1 cellular context compared by ENCODE assay signal in the genomic region with DNA sequence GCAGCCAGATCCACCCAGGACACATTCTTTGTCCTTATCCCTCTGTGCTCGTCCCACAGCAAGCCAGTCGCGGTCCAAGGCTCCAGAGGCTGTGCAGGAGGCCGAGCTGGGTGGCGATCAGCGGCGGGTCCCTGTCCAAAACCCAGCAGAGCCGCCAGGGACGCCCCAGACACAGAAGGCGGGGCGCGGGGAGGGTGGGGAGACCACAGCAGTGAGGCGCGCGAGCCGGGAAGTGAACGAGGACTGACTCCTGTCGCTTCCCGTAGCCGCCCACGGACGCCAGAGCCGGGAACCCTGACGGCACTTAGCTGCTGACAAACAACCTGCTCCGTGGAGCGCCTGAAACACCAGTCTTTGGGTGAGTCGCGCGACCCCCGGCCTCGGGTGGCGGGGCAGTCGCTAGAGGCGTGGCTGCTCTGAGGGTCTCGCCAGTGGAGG.
TF ChIP-seq lines count a peak whose summit lies in the region.

A gene (plus strand): TSS at position 279 of the 438 bp plus-strand sequence. CDS start 2,089 bp downstream, outside the sequence.

TF ChIP-seq in K562, 482 proteins besides CTCF, POLR2A, EP300 and RAD21 (continued from another document and continues in another):
- TF ChIP-seq RBM22 (IDR thresholded peaks at IDR 0.05; ENCODE audit: low read depth, low read length, poor library complexity, severe bottlenecking) (no peak), CXXC5 (CRISPR knock-in tag; IDR thresholded peaks at IDR 0.05) (peak; percentile 77), RUNX1 (IDR thresholded peaks at IDR 0.05; ENCODE audit: low read depth) (no peak), SNRNP70 (optimal IDR thresholded peaks at IDR 0.05; ENCODE audit: low read depth, low read length) (no peak), FOXA3 (CRISPR knock-in tag; conservative IDR thresholded peaks at IDR 0.05 in 1 of 2, IDR thresholded peaks at IDR 0.05 in 1 of 2) (no peak), SRF (CRISPR knock-in tag; IDR thresholded peaks at IDR 0.05) (peak in 1 of 2 experiments; percentile 65; a peak in 1 of 4 replicates), BCL6 (CRISPR knock-in tag; IDR thresholded peaks at IDR 0.05) (no peak), NRF1 (conservative IDR thresholded peaks at IDR 0.05 in 1 of 2, IDR thresholded peaks at IDR 0.05 in 1 of 2) (peak in 1 of 2 experiments; percentile 25; a peak in 1 of 4 replicates), YY1 (IDR thresholded peaks at IDR 0.05; ENCODE audit: borderline replicate concordance in 1 of 3, control insufficient read depth in 1 of 3, extremely low read depth in 1 of 3, insufficient read depth in 3 of 3, insufficient read length in 1 of 3, insufficient replicate concordance in 2 of 3, low read depth in 1 of 3, low read length in 2 of 3) (peak in 1 of 3 experiments; percentile 10), U2AF1 (optimal IDR thresholded peaks at IDR 0.05; ENCODE audit: low read depth, low read length) (peak; percentile 37), ZNF146 (CRISPR knock-in tag; IDR thresholded peaks at IDR 0.05; ENCODE audit: unreplicated experiment) (no peak), TAF1 (IDR thresholded peaks at IDR 0.05; ENCODE audit: control insufficient read depth, extremely low read depth, insufficient read depth, low read length, severe bottlenecking) (peak; percentile 66), POLR2AphosphoS2 (IDR thresholded peaks at IDR 0.05; ENCODE audit: low read length) (no peak), NCOA2 (IDR thresholded peaks at IDR 0.05; ENCODE audit: partially characterized antibody in 2 of 2) (no peak), MEIS2 (IDR thresholded peaks at IDR 0.05; ENCODE audit: partially characterized antibody) (peak; percentile 35), FOXM1 (IDR thresholded peaks at IDR 0.05; ENCODE audit: low read depth) (no peak), FOXM1 (CRISPR knock-in tag; IDR thresholded peaks at IDR 0.05; ENCODE audit: low read depth) (no peak), KDM4B (IDR thresholded peaks at IDR 0.05; ENCODE audit: borderline replicate concordance in 2 of 2, low read depth in 1 of 2) (no peak; a peak in 1 of 4 replicates), ARHGAP35 (IDR thresholded peaks at IDR 0.05; ENCODE audit: partially characterized antibody) (no peak), ZFP30 (CRISPR knock-in tag; IDR thresholded peaks at IDR 0.05; ENCODE audit: borderline replicate concordance) (no peak)
- TF ChIP-seq, protein P1, sequence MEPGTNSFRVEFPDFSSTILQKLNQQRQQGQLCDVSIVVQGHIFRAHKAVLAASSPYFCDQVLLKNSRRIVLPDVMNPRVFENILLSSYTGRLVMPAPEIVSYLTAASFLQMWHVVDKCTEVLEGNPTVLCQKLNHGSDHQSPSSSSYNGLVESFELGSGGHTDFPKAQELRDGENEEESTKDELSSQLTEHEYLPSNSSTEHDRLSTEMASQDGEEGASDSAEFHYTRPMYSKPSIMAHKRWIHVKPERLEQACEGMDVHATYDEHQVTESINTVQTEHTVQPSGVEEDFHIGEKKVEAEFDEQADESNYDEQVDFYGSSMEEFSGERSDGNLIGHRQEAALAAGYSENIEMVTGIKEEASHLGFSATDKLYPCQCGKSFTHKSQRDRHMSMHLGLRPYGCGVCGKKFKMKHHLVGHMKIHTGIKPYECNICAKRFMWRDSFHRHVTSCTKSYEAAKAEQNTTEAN (CRISPR knock-in tag; IDR thresholded peaks at IDR 0.05): no peak
- TF ChIP-seq, protein P2, sequence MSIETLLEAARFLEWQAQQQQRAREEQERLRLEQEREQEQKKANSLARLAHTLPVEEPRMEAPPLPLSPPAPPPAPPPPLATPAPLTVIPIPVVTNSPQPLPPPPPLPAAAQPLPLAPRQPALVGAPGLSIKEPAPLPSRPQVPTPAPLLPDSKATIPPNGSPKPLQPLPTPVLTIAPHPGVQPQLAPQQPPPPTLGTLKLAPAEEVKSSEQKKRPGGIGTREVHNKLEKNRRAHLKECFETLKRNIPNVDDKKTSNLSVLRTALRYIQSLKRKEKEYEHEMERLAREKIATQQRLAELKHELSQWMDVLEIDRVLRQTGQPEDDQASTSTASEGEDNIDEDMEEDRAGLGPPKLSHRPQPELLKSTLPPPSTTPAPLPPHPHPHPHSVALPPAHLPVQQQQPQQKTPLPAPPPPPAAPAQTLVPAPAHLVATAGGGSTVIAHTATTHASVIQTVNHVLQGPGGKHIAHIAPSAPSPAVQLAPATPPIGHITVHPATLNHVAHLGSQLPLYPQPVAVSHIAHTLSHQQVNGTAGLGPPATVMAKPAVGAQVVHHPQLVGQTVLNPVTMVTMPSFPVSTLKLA (conservative IDR thresholded peaks at IDR 0.05): peak in 1 of 2 experiments; percentile 26; a peak in 2 of 4 replicates
- TF ChIP-seq, protein P3, sequence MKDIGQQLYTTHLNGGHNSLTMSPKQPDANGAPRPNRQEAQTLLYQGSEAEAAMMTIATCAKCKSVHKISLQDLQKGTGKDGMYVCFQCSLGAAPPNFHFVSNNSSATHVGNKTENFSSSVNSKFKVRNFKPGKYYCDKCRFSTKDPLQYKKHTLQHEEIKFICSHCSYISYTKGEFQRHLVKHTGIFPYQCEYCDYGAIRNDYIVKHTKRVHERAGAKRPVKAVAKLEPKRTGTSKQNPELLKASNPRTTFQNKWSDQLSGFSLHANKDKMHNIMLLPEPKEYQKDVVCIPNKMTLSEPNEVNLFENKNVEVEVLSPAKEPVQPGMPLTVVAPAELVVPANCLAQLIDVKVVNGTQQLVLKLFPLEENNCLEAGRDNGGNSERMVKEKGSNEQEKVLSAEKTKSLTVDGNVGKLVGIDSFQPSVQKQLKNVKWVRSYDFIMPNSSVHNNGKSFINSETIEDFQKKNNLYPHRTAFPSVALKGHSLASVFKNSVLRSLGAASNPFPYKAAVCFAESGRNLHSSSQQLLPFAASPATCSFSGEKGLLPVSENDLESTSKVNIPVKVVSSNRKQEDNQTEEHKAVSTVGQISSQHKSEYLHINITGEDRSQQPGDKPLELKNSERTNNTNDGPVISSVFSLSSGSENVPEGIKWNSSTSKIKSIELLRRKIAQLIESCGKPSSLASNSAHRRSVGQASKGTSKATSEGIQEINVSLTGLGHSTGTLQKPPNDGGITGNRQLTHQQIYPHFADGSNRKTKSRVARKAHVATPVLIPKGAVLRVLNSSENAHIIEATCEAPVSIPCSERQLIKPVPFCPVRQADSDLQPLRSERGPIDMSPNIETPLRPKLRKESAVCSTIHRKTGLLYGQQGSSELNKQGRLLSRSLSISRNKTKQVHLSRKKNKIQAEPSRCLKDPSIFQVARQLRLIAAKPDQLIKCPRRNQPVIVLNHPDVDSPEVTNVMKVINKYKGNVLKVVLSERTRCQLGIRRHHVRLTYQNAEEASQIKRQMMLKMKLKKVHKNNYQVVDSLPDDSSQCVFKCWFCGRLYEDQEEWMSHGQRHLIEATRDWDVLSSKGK (CRISPR knock-in tag; IDR thresholded peaks at IDR 0.05): no peak
- TF ChIP-seq, protein P4, sequence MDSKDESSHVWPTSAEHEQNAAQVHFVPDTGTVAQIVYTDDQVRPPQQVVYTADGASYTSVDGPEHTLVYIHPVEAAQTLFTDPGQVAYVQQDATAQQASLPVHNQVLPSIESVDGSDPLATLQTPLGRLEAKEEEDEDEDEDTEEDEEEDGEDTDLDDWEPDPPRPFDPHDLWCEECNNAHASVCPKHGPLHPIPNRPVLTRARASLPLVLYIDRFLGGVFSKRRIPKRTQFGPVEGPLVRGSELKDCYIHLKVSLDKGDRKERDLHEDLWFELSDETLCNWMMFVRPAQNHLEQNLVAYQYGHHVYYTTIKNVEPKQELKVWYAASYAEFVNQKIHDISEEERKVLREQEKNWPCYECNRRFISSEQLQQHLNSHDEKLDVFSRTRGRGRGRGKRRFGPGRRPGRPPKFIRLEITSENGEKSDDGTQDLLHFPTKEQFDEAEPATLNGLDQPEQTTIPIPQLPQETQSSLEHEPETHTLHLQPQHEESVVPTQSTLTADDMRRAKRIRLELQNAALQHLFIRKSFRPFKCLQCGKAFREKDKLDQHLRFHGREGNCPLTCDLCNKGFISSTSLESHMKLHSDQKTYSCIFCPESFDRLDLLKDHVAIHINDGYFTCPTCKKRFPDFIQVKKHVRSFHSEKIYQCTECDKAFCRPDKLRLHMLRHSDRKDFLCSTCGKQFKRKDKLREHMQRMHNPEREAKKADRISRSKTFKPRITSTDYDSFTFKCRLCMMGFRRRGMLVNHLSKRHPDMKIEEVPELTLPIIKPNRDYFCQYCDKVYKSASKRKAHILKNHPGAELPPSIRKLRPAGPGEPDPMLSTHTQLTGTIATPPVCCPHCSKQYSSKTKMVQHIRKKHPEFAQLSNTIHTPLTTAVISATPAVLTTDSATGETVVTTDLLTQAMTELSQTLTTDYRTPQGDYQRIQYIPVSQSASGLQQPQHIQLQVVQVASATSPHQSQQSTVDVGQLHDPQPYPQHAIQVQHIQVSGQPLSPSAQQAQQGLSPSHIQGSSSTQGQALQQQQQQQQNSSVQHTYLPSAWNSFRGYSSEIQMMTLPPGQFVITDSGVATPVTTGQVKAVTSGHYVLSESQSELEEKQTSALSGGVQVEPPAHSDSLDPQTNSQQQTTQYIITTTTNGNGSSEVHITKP (IDR thresholded peaks at IDR 0.05; ENCODE audit: partially characterized antibody): no peak
- TF ChIP-seq, protein P5, sequence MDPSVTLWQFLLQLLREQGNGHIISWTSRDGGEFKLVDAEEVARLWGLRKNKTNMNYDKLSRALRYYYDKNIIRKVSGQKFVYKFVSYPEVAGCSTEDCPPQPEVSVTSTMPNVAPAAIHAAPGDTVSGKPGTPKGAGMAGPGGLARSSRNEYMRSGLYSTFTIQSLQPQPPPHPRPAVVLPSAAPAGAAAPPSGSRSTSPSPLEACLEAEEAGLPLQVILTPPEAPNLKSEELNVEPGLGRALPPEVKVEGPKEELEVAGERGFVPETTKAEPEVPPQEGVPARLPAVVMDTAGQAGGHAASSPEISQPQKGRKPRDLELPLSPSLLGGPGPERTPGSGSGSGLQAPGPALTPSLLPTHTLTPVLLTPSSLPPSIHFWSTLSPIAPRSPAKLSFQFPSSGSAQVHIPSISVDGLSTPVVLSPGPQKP (CRISPR knock-in tag; IDR thresholded peaks at IDR 0.05): no peak
- TF ChIP-seq, protein P6, sequence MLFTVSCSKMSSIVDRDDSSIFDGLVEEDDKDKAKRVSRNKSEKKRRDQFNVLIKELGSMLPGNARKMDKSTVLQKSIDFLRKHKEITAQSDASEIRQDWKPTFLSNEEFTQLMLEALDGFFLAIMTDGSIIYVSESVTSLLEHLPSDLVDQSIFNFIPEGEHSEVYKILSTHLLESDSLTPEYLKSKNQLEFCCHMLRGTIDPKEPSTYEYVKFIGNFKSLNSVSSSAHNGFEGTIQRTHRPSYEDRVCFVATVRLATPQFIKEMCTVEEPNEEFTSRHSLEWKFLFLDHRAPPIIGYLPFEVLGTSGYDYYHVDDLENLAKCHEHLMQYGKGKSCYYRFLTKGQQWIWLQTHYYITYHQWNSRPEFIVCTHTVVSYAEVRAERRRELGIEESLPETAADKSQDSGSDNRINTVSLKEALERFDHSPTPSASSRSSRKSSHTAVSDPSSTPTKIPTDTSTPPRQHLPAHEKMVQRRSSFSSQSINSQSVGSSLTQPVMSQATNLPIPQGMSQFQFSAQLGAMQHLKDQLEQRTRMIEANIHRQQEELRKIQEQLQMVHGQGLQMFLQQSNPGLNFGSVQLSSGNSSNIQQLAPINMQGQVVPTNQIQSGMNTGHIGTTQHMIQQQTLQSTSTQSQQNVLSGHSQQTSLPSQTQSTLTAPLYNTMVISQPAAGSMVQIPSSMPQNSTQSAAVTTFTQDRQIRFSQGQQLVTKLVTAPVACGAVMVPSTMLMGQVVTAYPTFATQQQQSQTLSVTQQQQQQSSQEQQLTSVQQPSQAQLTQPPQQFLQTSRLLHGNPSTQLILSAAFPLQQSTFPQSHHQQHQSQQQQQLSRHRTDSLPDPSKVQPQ (CRISPR knock-in tag; IDR thresholded peaks at IDR 0.05; ENCODE audit: borderline replicate concordance): no peak
- TF ChIP-seq, protein P7, sequence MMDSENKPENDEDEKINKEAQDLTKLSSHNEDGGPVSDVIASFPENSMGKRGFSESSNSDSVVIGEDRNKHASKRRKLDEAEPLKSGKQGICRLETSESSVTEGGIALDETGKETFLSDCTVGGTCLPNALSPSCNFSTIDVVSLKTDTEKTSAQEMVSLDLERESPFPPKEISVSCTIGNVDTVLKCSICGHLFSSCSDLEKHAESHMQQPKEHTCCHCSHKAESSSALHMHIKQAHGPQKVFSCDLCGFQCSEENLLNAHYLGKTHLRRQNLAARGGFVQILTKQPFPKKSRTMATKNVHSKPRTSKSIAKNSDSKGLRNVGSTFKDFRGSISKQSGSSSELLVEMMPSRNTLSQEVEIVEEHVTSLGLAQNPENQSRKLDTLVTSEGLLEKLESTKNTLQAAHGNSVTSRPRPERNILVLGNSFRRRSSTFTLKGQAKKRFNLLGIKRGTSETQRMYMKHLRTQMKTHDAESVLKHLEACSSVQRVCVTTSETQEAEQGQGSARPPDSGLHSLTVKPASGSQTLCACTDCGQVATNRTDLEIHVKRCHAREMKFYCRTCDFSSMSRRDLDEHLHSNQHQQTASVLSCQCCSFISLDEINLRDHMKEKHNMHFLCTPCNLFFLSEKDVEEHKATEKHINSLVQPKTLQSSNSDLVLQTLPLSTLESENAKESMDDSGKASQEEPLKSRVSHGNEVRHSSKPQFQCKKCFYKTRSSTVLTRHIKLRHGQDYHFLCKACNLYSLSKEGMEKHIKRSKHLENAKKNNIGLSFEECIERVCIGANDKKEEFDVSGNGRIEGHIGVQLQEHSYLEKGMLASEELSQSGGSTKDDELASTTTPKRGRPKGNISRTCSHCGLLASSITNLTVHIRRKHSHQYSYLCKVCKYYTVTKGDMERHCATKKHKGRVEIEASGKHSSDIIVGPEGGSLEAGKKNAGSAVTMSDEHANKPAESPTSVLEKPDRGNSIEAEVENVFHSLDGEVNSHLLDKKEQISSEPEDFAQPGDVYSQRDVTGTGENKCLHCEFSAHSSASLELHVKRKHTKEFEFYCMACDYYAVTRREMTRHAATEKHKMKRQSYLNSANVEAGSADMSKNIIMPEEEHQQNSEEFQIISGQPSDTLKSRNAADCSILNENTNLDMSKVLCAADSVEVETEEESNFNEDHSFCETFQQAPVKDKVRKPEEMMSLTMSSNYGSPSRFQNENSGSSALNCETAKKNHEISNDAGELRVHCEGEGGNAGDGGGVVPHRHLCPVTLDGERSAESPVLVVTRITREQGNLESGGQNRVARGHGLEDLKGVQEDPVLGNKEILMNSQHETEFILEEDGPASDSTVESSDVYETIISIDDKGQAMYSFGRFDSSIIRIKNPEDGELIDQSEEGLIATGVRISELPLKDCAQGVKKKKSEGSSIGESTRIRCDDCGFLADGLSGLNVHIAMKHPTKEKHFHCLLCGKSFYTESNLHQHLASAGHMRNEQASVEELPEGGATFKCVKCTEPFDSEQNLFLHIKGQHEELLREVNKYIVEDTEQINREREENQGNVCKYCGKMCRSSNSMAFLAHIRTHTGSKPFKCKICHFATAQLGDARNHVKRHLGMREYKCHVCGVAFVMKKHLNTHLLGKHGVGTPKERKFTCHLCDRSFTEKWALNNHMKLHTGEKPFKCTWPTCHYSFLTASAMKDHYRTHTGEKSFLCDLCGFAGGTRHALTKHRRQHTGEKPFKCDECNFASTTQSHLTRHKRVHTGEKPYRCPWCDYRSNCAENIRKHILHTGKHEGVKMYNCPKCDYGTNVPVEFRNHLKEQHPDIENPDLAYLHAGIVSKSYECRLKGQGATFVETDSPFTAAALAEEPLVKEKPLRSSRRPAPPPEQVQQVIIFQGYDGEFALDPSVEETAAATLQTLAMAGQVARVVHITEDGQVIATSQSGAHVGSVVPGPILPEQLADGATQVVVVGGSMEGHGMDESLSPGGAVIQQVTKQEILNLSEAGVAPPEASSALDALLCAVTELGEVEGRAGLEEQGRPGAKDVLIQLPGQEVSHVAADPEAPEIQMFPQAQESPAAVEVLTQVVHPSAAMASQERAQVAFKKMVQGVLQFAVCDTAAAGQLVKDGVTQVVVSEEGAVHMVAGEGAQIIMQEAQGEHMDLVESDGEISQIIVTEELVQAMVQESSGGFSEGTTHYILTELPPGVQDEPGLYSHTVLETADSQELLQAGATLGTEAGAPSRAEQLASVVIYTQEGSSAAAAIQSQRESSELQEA (IDR thresholded peaks at IDR 0.05; ENCODE audit: low read depth): peak; percentile 95
